Comparison of ENCODE assay signal across 8 cellular contexts in genomic region chr1:91830242-91831131, GRCh38. TPM values are rescaled to one million over a fixed set of nuclear protein-coding genes. Genes with fewer than 3 reads are reported as not detected.
A peak's percentile ranks its signal among the peaks of the same experiment; 100 is the strongest.
DNase-seq lines count a peak whose midpoint lies in the region; ATAC-seq and TF ChIP-seq lines count a peak whose summit lies in the region.

No MANE protein-coding gene starts in this region.

- H3K4me3 ChIP-seq in brain microvascular endothelial cell (ENCODE audit: low read depth, low read length) (no peak overlapping the region), upper lobe of left lung (no peak overlapping the region), testis (no peak overlapping the region)

- H3K27ac ChIP-seq in brain microvascular endothelial cell (no peak overlapping the region), upper lobe of left lung (peak overlapping the region; percentile 39 to 60 (median 58)), testis (no peak overlapping the region)

- H3K9me3 ChIP-seq in upper lobe of left lung (no peaks in the 10 kb centered on the region), testis (no peaks in the 10 kb centered on the region)

- WGBS in upper lobe of left lung, 2 donors: 48 to 50% methylated on average over 7 to 10 of the region's 10 CpGs
- 51 to 63% methylated on average over 10 of the region's 10 CpGs for WGBS in testis, 2 donors

- H3K4me1 ChIP-seq in upper lobe of left lung: peaks cover 27 to 46% (median 36%) of the 10 kb centered on the region in 4 donors
- H3K4me1 ChIP-seq in testis: peaks cover 13% of the 10 kb centered on the region

- intact Hi-C loops in testis (cut with DNase I; ENCODE audit: low total_unique reads): no loop called here

- H3K27me3 ChIP-seq in brain microvascular endothelial cell (replicated peaks) (no peaks in the 10 kb centered on the region), upper lobe of left lung (no peaks in the 10 kb centered on the region), testis (no peaks in the 10 kb centered on the region)

- in situ Hi-C loops in brain microvascular endothelial cell (cut with HindIII; ENCODE audit: low pct_ligation_motif_present, low sequenced_read_pairs): no loop called here

- TF ChIP-seq CTCF in brain microvascular endothelial cell (IDR thresholded peaks at IDR 0.05; ENCODE audit: low read depth, low read length, missing control alignments): peak; percentile 67
- peak in 4 of 6 experiments; percentile 15 to 47 (median 19) for TF ChIP-seq CTCF in upper lobe of left lung (IDR thresholded peaks at IDR 0.05)
- TF ChIP-seq CTCF in testis (IDR thresholded peaks at IDR 0.05): no peak

- TF ChIP-seq POLR2A in upper lobe of left lung (IDR thresholded peaks at IDR 0.05) (no peak), testis (IDR thresholded peaks at IDR 0.05) (no peak)

- TF ChIP-seq EP300 in upper lobe of left lung (IDR thresholded peaks at IDR 0.05): peak in 1 of 4 donors; percentile 24

- DNase-seq in NCI-H1417 (lab: John Stamatoyannopoulos, UW): peak in 2 of 3 experiments; percentile 31 to 67
- no peak for DNase-seq in NCI-H1417 treated with DMSO at 0.1 percent for 48 hours (lab: John Stamatoyannopoulos, UW)
- DNase-seq in brain microvascular endothelial cell: peak; percentile 82
- no peak for DNase-seq in left lobe of liver (ENCODE audit: low spot score)
- peak in 1 of 2 donors; percentile 27 for DNase-seq in upper lobe of left lung
- no peak for DNase-seq in NCI-H446 treated with DMSO at 0.1 percent for 48 hours (lab: John Stamatoyannopoulos, UW)
- no peak for DNase-seq in testis

- peak; percentile 39 for ATAC-seq in left lobe of liver
- ATAC-seq in upper lobe of left lung (ENCODE audit: low FRiP score in 2 of 2): peak; percentile 72 to 73
- no peak for ATAC-seq in HG02623 (IDR thresholded peaks at IDR 0.05; ENCODE audit: unreplicated experiment)

- H3K36me3 ChIP-seq in brain microvascular endothelial cell (replicated peaks) (no peaks in the 10 kb centered on the region), upper lobe of left lung (no peaks in the 10 kb centered on the region), testis (ENCODE audit: low read depth, missing control alignments) (no peaks in the 10 kb centered on the region)

RNA-seq across cellular contexts. Expression of gene TGFBR3, which starts 55.5 kb away (rescaled TPM):
- total RNA-seq in left lobe of liver: 9.3 TPM
- 10 to 100 TPM; 33.5 to 78.3 (median 57.1) TPM for total RNA-seq in upper lobe of left lung
- 10 to 100 TPM; 24.0 to 34.7 TPM for total RNA-seq in testis
- polyA plus RNA-seq in testis (ENCODE audit: insufficient read depth, low read depth, low replicate concordance): 37.2 TPM

Comparison
In these comparisons a context has a peak if more than half of its experiments do, and no peak if none do; other contexts are left out.
1. DNase-seq: peak in NCI-H1417 (2 of 3) and brain microvascular endothelial cell (single experiment); none in NCI-H1417 treated with DMSO at 0.1 percent for 48 hours (single experiment), left lobe of liver (single experiment), NCI-H446 treated with DMSO at 0.1 percent for 48 hours (single experiment) and testis (single experiment).
2. H3K27ac ChIP-seq: peak in upper lobe of left lung (4 of 4); none in brain microvascular endothelial cell (single experiment) and testis (0 of 2).
3. CTCF ChIP-seq: peak in brain microvascular endothelial cell (single experiment) and upper lobe of left lung (4 of 6); none in testis (0 of 3).